In the genomic region with DNA sequence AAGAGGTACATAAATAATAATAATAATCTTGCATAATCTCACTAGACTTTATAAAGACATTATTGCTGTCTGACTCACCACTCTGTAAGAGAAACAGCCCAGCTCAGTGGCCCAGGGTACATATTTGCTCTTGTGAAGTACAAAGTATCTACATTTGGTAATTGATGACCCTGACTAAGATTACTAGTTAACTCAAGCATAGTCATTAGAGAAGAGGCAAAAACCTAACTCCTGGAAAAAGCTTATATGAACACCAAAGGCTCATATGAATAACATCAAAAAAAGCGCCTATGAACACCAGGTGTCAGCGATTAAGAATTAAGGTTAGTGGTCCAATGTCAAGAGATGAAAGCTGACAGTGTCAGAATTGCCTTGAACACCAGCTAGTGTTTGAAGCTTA, we compare ENCODE assay signal across 1 cellular context.
TF ChIP-seq lines count a peak whose summit lies in the region.

No MANE protein-coding gene starts in this region.

TF ChIP-seq in HepG2, 621 proteins besides CTCF, POLR2A, EP300 and RAD21 (continued from another document and continues in another):
- no peak for TF ChIP-seq ONECUT2 (CRISPR knock-in tag; IDR thresholded peaks at IDR 0.05)
- 0 out of 2 replicates have a peak, but pooled peaks have one; percentile 23 for TF ChIP-seq ATF7 (IDR thresholded peaks at IDR 0.05)
- no peak for TF ChIP-seq ATF7 (CRISPR knock-in tag; IDR thresholded peaks at IDR 0.05)
- TF ChIP-seq, protein P1, sequence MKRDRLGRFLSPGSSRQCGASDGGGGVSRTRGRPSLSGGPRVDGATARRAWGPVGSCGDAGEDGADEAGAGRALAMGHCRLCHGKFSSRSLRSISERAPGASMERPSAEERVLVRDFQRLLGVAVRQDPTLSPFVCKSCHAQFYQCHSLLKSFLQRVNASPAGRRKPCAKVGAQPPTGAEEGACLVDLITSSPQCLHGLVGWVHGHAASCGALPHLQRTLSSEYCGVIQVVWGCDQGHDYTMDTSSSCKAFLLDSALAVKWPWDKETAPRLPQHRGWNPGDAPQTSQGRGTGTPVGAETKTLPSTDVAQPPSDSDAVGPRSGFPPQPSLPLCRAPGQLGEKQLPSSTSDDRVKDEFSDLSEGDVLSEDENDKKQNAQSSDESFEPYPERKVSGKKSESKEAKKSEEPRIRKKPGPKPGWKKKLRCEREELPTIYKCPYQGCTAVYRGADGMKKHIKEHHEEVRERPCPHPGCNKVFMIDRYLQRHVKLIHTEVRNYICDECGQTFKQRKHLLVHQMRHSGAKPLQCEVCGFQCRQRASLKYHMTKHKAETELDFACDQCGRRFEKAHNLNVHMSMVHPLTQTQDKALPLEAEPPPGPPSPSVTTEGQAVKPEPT (CRISPR knock-in tag; IDR thresholded peaks at IDR 0.05; ENCODE audit: low read depth) = no peak
- no peak for TF ChIP-seq TEAD2 (CRISPR knock-in tag; IDR thresholded peaks at IDR 0.05)
- no peak for TF ChIP-seq ZNF20 (CRISPR knock-in tag; IDR thresholded peaks at IDR 0.05)
- TF ChIP-seq ETV6 (CRISPR knock-in tag; conservative IDR thresholded peaks at IDR 0.05) = no peak
- TF ChIP-seq TARDBP (CRISPR knock-in tag; IDR thresholded peaks at IDR 0.05) = no peak
- TF ChIP-seq, protein P2, sequence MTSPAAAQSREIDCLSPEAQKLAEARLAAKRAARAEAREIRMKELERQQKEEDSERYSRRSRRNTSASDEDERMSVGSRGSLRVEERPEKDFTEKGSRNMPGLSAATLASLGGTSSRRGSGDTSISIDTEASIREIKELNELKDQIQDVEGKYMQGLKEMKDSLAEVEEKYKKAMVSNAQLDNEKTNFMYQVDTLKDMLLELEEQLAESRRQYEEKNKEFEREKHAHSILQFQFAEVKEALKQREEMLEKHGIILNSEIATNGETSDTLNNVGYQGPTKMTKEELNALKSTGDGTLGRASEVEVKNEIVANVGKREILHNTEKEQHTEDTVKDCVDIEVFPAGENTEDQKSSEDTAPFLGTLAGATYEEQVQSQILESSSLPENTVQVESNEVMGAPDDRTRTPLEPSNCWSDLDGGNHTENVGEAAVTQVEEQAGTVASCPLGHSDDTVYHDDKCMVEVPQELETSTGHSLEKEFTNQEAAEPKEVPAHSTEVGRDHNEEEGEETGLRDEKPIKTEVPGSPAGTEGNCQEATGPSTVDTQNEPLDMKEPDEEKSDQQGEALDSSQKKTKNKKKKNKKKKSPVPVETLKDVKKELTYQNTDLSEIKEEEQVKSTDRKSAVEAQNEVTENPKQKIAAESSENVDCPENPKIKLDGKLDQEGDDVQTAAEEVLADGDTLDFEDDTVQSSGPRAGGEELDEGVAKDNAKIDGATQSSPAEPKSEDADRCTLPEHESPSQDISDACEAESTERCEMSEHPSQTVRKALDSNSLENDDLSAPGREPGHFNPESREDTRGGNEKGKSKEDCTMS (CRISPR knock-in tag; conservative IDR thresholded peaks at IDR 0.05) = no peak
- no peak; the same call in 2 of the 3 replicates for TF ChIP-seq MXI1 (IDR thresholded peaks at IDR 0.05; ENCODE audit: borderline replicate concordance, low read depth, low read length)
- no peak for TF ChIP-seq SCMH1 (CRISPR knock-in tag; IDR thresholded peaks at IDR 0.05; ENCODE audit: borderline replicate concordance)
- no peak for TF ChIP-seq CHCHD3 (CRISPR knock-in tag; IDR thresholded peaks at IDR 0.05)
- TF ChIP-seq, protein P3, sequence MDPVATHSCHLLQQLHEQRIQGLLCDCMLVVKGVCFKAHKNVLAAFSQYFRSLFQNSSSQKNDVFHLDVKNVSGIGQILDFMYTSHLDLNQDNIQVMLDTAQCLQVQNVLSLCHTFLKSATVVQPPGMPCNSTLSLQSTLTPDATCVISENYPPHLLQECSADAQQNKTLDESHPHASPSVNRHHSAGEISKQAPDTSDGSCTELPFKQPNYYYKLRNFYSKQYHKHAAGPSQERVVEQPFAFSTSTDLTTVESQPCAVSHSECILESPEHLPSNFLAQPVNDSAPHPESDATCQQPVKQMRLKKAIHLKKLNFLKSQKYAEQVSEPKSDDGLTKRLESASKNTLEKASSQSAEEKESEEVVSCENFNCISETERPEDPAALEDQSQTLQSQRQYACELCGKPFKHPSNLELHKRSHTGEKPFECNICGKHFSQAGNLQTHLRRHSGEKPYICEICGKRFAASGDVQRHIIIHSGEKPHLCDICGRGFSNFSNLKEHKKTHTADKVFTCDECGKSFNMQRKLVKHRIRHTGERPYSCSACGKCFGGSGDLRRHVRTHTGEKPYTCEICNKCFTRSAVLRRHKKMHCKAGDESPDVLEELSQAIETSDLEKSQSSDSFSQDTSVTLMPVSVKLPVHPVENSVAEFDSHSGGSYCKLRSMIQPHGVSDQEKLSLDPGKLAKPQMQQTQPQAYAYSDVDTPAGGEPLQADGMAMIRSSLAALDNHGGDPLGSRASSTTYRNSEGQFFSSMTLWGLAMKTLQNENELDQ (CRISPR knock-in tag; IDR thresholded peaks at IDR 0.05; ENCODE audit: borderline replicate concordance) = no peak
- TF ChIP-seq ZNF883 (CRISPR knock-in tag; IDR thresholded peaks at IDR 0.05; ENCODE audit: not compliant biosample characterization) = no peak
- TF ChIP-seq, protein P4, sequence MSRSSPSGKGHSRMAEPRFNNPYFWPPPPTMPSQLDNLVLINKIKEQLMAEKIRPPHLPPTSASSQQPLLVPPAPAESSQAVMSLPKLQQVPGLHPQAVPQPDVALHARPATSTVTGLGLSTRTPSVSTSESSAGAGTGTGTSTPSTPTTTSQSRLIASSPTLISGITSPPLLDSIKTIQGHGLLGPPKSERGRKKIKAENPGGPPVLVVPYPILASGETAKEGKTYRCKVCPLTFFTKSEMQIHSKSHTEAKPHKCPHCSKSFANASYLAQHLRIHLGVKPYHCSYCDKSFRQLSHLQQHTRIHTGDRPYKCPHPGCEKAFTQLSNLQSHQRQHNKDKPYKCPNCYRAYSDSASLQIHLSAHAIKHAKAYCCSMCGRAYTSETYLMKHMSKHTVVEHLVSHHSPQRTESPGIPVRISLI (CRISPR knock-in tag; IDR thresholded peaks at IDR 0.05; ENCODE audit: borderline replicate concordance) = no peak
- no peak for TF ChIP-seq PAX8 (CRISPR knock-in tag; IDR thresholded peaks at IDR 0.05; ENCODE audit: borderline replicate concordance)
- TF ChIP-seq, protein P5, sequence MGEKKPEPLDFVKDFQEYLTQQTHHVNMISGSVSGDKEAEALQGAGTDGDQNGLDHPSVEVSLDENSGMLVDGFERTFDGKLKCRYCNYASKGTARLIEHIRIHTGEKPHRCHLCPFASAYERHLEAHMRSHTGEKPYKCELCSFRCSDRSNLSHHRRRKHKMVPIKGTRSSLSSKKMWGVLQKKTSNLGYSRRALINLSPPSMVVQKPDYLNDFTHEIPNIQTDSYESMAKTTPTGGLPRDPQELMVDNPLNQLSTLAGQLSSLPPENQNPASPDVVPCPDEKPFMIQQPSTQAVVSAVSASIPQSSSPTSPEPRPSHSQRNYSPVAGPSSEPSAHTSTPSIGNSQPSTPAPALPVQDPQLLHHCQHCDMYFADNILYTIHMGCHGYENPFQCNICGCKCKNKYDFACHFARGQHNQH (CRISPR knock-in tag; IDR thresholded peaks at IDR 0.05) = no peak
- TF ChIP-seq ZNF274 (CRISPR knock-in tag; IDR thresholded peaks at IDR 0.05) = no peak
- no peak for TF ChIP-seq ZBTB20 (CRISPR knock-in tag; IDR thresholded peaks at IDR 0.05; ENCODE audit: borderline replicate concordance, low read depth)
- TF ChIP-seq, protein P6, sequence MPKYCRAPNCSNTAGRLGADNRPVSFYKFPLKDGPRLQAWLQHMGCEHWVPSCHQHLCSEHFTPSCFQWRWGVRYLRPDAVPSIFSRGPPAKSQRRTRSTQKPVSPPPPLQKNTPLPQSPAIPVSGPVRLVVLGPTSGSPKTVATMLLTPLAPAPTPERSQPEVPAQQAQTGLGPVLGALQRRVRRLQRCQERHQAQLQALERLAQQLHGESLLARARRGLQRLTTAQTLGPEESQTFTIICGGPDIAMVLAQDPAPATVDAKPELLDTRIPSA (CRISPR knock-in tag; IDR thresholded peaks at IDR 0.05; ENCODE audit: borderline replicate concordance) = no peak
- peak; percentile 59; the same call in 1 of the 2 replicates for TF ChIP-seq RCOR2 (CRISPR knock-in tag; IDR thresholded peaks at IDR 0.05)
- TF ChIP-seq ZNF160 (CRISPR knock-in tag; IDR thresholded peaks at IDR 0.05) = no peak
- TF ChIP-seq ZNF549 (CRISPR knock-in tag; IDR thresholded peaks at IDR 0.05) = no peak
- no peak for TF ChIP-seq SP2 (CRISPR knock-in tag; IDR thresholded peaks at IDR 0.05)
- no peak for TF ChIP-seq HNRNPH1 (optimal IDR thresholded peaks at IDR 0.05; ENCODE audit: low read depth, low read length)
- no peak for TF ChIP-seq SETDB1 (CRISPR knock-in tag; IDR thresholded peaks at IDR 0.05; ENCODE audit: borderline replicate concordance)
- TF ChIP-seq, protein P7, sequence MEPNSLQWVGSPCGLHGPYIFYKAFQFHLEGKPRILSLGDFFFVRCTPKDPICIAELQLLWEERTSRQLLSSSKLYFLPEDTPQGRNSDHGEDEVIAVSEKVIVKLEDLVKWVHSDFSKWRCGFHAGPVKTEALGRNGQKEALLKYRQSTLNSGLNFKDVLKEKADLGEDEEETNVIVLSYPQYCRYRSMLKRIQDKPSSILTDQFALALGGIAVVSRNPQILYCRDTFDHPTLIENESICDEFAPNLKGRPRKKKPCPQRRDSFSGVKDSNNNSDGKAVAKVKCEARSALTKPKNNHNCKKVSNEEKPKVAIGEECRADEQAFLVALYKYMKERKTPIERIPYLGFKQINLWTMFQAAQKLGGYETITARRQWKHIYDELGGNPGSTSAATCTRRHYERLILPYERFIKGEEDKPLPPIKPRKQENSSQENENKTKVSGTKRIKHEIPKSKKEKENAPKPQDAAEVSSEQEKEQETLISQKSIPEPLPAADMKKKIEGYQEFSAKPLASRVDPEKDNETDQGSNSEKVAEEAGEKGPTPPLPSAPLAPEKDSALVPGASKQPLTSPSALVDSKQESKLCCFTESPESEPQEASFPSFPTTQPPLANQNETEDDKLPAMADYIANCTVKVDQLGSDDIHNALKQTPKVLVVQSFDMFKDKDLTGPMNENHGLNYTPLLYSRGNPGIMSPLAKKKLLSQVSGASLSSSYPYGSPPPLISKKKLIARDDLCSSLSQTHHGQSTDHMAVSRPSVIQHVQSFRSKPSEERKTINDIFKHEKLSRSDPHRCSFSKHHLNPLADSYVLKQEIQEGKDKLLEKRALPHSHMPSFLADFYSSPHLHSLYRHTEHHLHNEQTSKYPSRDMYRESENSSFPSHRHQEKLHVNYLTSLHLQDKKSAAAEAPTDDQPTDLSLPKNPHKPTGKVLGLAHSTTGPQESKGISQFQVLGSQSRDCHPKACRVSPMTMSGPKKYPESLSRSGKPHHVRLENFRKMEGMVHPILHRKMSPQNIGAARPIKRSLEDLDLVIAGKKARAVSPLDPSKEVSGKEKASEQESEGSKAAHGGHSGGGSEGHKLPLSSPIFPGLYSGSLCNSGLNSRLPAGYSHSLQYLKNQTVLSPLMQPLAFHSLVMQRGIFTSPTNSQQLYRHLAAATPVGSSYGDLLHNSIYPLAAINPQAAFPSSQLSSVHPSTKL (CRISPR knock-in tag; IDR thresholded peaks at IDR 0.05) = peak; percentile 94
- no peak for TF ChIP-seq KLF12 (CRISPR knock-in tag; IDR thresholded peaks at IDR 0.05; ENCODE audit: borderline replicate concordance)
- TF ChIP-seq ZNF782 (CRISPR knock-in tag; IDR thresholded peaks at IDR 0.05; ENCODE audit: borderline replicate concordance) = no peak
- TF ChIP-seq ZNF263 (CRISPR knock-in tag; IDR thresholded peaks at IDR 0.05) = no peak
- no peak for TF ChIP-seq ZNF235 (CRISPR knock-in tag; IDR thresholded peaks at IDR 0.05; ENCODE audit: borderline replicate concordance)
- peak; percentile 65; the same call in 1 of the 2 replicates for TF ChIP-seq ZKSCAN8 (CRISPR knock-in tag; IDR thresholded peaks at IDR 0.05; ENCODE audit: borderline replicate concordance)
- no peak for TF ChIP-seq NFYB (CRISPR knock-in tag; IDR thresholded peaks at IDR 0.05)
- TF ChIP-seq MIER2 (CRISPR knock-in tag; IDR thresholded peaks at IDR 0.05) = 0 out of 2 replicates have a peak, but pooled peaks have one; percentile 23
- no peak for TF ChIP-seq ZNF30 (CRISPR knock-in tag; IDR thresholded peaks at IDR 0.05)
- no peak for TF ChIP-seq ZNF136 (CRISPR knock-in tag; IDR thresholded peaks at IDR 0.05; ENCODE audit: low read depth)
- TF ChIP-seq, protein P8, sequence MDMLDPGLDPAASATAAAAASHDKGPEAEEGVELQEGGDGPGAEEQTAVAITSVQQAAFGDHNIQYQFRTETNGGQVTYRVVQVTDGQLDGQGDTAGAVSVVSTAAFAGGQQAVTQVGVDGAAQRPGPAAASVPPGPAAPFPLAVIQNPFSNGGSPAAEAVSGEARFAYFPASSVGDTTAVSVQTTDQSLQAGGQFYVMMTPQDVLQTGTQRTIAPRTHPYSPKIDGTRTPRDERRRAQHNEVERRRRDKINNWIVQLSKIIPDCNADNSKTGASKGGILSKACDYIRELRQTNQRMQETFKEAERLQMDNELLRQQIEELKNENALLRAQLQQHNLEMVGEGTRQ (IDR thresholded peaks at IDR 0.05; ENCODE audit: low read depth, low read length) = no peak
- TF ChIP-seq, protein P8 (CRISPR knock-in tag; IDR thresholded peaks at IDR 0.05; ENCODE audit: borderline replicate concordance) = no peak
- TF ChIP-seq NFE2 (CRISPR knock-in tag; IDR thresholded peaks at IDR 0.05) = no peak
- TF ChIP-seq, protein P9, sequence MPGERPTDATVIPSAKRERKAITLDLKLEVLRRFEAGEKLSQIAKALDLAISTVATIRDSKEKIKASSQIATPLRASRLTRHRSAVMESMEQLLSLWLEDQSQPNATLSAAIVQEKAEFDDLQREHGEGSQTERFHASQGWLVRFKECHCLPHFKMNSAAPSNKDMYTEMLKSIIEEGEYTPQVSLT (CRISPR knock-in tag; IDR thresholded peaks at IDR 0.05; ENCODE audit: borderline replicate concordance, low read depth) = no peak
- no peak for TF ChIP-seq ZNF577 (CRISPR knock-in tag; IDR thresholded peaks at IDR 0.05; ENCODE audit: borderline replicate concordance, low read depth)
- TF ChIP-seq, protein P10, sequence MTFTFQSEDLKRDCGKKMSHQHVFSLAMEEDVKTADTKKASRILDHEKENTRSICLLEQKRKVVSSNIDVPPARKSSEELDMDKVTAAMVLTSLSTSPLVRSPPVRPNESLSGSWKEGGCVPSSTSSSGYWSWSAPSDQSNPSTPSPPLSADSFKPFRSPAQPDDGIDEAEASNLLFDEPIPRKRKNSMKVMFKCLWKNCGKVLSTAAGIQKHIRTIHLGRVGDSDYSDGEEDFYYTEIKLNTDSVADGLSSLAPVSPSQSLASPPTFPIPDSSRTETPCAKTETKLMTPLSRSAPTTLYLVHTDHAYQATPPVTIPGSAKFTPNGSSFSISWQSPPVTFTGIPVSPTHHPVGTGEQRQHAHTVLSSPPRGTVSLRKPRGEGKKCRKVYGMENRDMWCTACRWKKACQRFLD (CRISPR knock-in tag; IDR thresholded peaks at IDR 0.05; ENCODE audit: borderline replicate concordance) = no peak
- TF ChIP-seq, protein P11, sequence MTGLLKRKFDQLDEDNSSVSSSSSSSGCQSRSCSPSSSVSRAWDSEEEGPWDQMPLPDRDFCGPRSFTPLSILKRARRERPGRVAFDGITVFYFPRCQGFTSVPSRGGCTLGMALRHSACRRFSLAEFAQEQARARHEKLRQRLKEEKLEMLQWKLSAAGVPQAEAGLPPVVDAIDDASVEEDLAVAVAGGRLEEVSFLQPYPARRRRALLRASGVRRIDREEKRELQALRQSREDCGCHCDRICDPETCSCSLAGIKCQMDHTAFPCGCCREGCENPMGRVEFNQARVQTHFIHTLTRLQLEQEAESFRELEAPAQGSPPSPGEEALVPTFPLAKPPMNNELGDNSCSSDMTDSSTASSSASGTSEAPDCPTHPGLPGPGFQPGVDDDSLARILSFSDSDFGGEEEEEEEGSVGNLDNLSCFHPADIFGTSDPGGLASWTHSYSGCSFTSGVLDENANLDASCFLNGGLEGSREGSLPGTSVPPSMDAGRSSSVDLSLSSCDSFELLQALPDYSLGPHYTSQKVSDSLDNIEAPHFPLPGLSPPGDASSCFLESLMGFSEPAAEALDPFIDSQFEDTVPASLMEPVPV (CRISPR knock-in tag; IDR thresholded peaks at IDR 0.05) = no peak
